Comparison of ENCODE assay signal across 8 cellular contexts in the genomic region with DNA sequence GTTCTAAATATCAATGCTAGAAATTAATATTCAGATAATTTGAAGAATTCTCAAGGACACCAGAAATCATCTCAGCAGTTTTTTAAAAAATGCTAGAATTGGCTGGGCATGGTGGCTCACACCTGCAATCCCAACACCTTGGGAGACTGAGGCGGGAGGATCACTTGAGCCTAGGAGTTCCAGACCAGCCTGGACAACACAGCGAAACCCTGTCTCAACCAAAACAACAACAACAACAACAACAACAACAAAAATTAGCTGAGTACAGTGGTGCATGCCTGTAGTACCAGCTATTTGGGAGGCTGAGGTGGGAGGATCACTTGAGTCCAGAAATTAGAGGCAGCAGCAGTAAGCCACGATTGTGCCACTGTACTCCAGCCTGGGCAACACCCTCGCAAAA. TPM values are rescaled to one million over a fixed set of nuclear protein-coding genes. Genes with fewer than 3 reads are reported as not detected.
"Had no signal": no experiment of that assay in that cellular context is flagged by ENCODE, and none has a peak within 500 bp of the region (broad histone marks: within the 10 kb centered on the region; RNA-seq: fewer than 3 reads in every experiment).

No MANE protein-coding gene starts in this region.

- H3K27ac Mint-ChIP-seq: IgD-negative memory B cell had no signal

- H3K27ac ChIP-seq: HL-60 had no signal

- H3K9me3 Mint-ChIP-seq: IgD-negative memory B cell had no signal

- FAIRE-seq: HTR-8/SVneo, K562 had no signal

- H3K27me3 Mint-ChIP-seq: IgD-negative memory B cell had no signal

- DNase-seq: IMR-90, KBM-7 had no signal

- H3K4me3 ChIP-seq: K562 had no signal

- ATAC-seq: K562 had no signal

RNA-seq across cellular contexts. Expression of a gene that starts 13.6 kb away (rescaled TPM):
- total RNA-seq: HT-29, HT1080, IMR-90, K562 had no signal
- polyA plus RNA-seq: IMR-90 had no signal
